16 cellular contexts compared by ENCODE assay signal in the genomic region with DNA sequence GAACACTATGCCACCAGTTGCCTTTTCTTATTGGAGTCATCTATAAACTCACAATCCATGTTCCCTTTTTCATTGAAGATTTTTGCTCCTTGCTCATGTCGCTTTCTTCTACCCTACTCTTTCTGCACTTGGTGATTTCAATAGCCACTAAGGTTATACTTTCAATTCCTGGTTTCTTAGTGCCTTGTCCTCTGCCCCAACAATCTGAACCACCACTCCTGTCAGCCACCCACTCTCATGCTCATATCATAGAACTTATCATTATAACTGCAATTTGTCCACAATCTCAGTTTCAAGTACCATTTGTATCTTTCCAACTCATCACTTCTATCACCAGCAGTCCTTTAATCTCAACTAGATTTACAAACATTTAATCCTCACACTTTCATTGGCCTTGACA. TPM values are rescaled to one million over a fixed set of nuclear protein-coding genes. Genes with fewer than 3 reads are reported as not detected.
DNase-seq lines count a peak whose midpoint lies in the region; ATAC-seq, FAIRE-seq and TF ChIP-seq lines count a peak whose summit lies in the region.
"Had no signal": no experiment of that assay in that cellular context is flagged by ENCODE, and none has a peak within 500 bp of the region (broad histone marks: within the 10 kb centered on the region; RNA-seq: fewer than 3 reads in every experiment).

No MANE protein-coding gene starts in this region.

- peaks cover 0 to 8% (median 0%) of the 10 kb centered on the region in 3 donors for H3K9me3 ChIP-seq in gastroesophageal sphincter
- H3K9me3 ChIP-seq: gastrocnemius medialis, SJSA1 had no signal

- DNase-seq in SIG-M5 treated with dmso at 0.1 percent for 504 hours (lab: John Stamatoyannopoulos, UW; ENCODE audit: unreplicated experiment), result peak; percentile 15
- no peak for DNase-seq in SIG-M5 (lab: John Stamatoyannopoulos, UW)
- DNase-seq in MV-4-11 (lab: John Stamatoyannopoulos, UW), result peak; percentile 68
- no peak for DNase-seq in NCI-H524 (lab: John Stamatoyannopoulos, UW)
- no peak for DNase-seq in RCC 7860 (ENCODE audit: low spot score)
- DNase-seq: activated CD4-positive, alpha-beta memory T cell treated with anti-CD3 and anti-CD28 coated beads, Interleukin-2, amount 10 ng/mL, durations not matched to agents 7 days and 5 days; CD8-positive, alpha-beta memory T cell; gastrocnemius medialis; H7; immature natural killer cell; stimulated activated naive CD4-positive, alpha-beta T cell had no signal

- H3K27me3 ChIP-seq in gastroesophageal sphincter, result no peaks in the 10 kb centered on the region
- H3K27me3 ChIP-seq: gastrocnemius medialis, SJSA1 had no signal

- no peak overlapping the region for H3K4me3 ChIP-seq in gastroesophageal sphincter
- H3K4me3 ChIP-seq: gastrocnemius medialis, SJSA1 had no signal

- 83 to 86% methylated on average over 1 of the region's 1 CpG for WGBS in gastroesophageal sphincter (ENCODE audit: low coverage in 1 of 2), 2 donors

- TF ChIP-seq POLR2A in gastroesophageal sphincter (IDR thresholded peaks at IDR 0.05), result no peak

- TF ChIP-seq CTCF in gastroesophageal sphincter (IDR thresholded peaks at IDR 0.05), result no peak

- peak; percentile 40 for ATAC-seq in HG02588 (IDR thresholded peaks at IDR 0.05; ENCODE audit: unreplicated experiment)
- no peak for ATAC-seq in GM21526 (IDR thresholded peaks at IDR 0.05; ENCODE audit: low FRiP score, unreplicated experiment)
- ATAC-seq in gastroesophageal sphincter, result no peak
- ATAC-seq: gastrocnemius medialis had no signal

- no peaks in the 10 kb centered on the region for H3K36me3 ChIP-seq in gastroesophageal sphincter
- H3K36me3 ChIP-seq: gastrocnemius medialis, SJSA1 had no signal

- H3K27ac ChIP-seq in gastroesophageal sphincter, result no peak overlapping the region
- H3K27ac ChIP-seq: 22Rv1, gastrocnemius medialis, SJSA1 had no signal

- no peak for TF ChIP-seq EP300 in gastroesophageal sphincter (IDR thresholded peaks at IDR 0.05)

- FAIRE-seq in RCC 7860 (lab: Jason Lieb, UNC), result no peak

- no peaks in the 10 kb centered on the region for H3K4me1 ChIP-seq in gastroesophageal sphincter
- H3K4me1 ChIP-seq: gastrocnemius medialis had no signal

RNA-seq across cellular contexts. Expression of gene GRAMD1C, which starts 10.0 kb away (rescaled TPM):
- total RNA-seq in gastroesophageal sphincter, result 1 to 10 TPM in 2 of 4 donors, under 1 TPM in 1, not detected in 1; 0.54 to 3.6 (median 1.4) TPM

Comparison
In these comparisons a context has a peak if more than half of its experiments do, and no peak if none do; other contexts are left out.
1. DNase-seq: peak in SIG-M5 treated with dmso at 0.1 percent for 504 hours (single experiment) and MV-4-11 (single experiment); none in SIG-M5 (single experiment), NCI-H524 (0 of 2) and RCC 7860 (single experiment).